Comparison of ENCODE assay signal across 13 cellular contexts in the genomic region with DNA sequence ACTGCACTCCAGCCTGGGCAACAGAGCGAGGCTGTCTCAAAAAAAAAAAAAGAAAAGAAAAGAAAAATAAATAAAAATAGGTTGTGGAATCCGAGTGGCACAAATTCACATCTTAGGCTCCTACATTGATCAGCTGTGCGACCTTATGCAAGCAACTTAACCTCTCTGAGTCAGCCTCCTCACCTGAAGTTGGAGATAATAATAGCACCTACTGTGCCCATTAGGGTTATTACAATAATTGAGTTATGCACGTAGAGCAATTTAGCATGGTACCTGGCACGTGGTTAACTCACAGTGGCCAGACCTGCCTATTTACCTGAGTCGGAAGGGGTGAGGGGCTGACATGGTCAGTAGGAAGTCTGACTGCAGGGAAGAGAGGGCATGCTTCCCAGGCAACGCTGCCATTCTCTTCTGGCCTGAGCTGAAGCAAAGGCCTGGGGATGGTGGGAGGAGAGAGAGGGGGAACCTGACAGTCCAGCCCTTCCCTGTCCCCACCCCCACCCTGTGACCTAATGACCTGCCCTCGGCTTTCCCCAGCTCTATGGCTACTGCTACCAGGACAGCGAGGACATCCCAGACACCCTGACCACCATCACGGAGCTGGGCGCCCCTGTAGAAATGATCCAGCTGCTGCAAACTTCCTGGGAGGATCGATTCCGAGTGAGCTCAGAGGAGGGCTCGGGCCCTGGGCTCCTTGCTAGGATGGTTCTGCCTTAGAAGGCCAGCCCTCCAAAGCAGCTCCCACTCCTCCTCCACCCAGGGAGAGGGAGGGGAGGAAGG. TPM values are rescaled to one million over a fixed set of nuclear protein-coding genes. Genes with fewer than 3 reads are reported as not detected.
DNase-seq lines count a peak whose midpoint lies in the region; ATAC-seq and TF ChIP-seq lines count a peak whose summit lies in the region.
"Had no signal": no experiment of that assay in that cellular context is flagged by ENCODE, and none has a peak within 500 bp of the region (broad histone marks: within the 10 kb centered on the region; RNA-seq: fewer than 3 reads in every experiment).

No MANE protein-coding gene starts in this region.

- H3K36me3 ChIP-seq in adrenal gland (replicated peaks in 1 of 2) (peaks cover 0 to 24% of the 10 kb centered on the region in 2 donors), cardiac muscle cell (peaks cover 27% of the 10 kb centered on the region), transverse colon (no peaks in the 10 kb centered on the region)

- H3K9me3 ChIP-seq in adrenal gland (replicated peaks in 1 of 3) (no peaks in the 10 kb centered on the region), cardiac muscle cell (ENCODE audit: low read depth) (no peaks in the 10 kb centered on the region), transverse colon (no peaks in the 10 kb centered on the region)

- peak overlapping the region; percentile 93 to 99 (median 93) for H3K27ac Mint-ChIP-seq in nephron
- H3K27ac Mint-ChIP-seq: activated naive CD4-positive, alpha-beta T cell treated with anti-CD3 and anti-CD28 coated beads, Interleukin-2, amount 50 U/mL, for 24 hours; memory B cell had no signal

- H3K4me3 ChIP-seq in adrenal gland (peak overlapping the region in 1 of 4 donors; percentile 7), cardiac muscle cell (no peak overlapping the region), transverse colon (peak overlapping the region in 1 of 4 donors; percentile 82)

- DNase-seq in adrenal gland = peak in 5 of 7 donors; percentile 35 to 74 (median 57)
- DNase-seq in cardiac muscle cell (ENCODE audit: low read depth in 1 of 2, low spot score in 1 of 2) = peak; percentile 45 to 92
- DNase-seq in transverse colon = no peak
- no peak for DNase-seq in SK-N-DZ (ENCODE audit: low spot score)
- DNase-seq: activated CD4-positive, alpha-beta T cell treated with anti-CD3 and anti-CD28 coated beads, Interleukin-2, amount 50 U/mL, for 4 hours; NCI-H524; stimulated activated CD4-positive, alpha-beta T cell treated with anti-CD3 and anti-CD28 coated beads, Interleukin-2, amount 100 ng/mL, for 24 hours had no signal

- TF ChIP-seq EP300 in transverse colon (IDR thresholded peaks at IDR 0.05; ENCODE audit: low read depth) = no peak

- H3K4me1 ChIP-seq in adrenal gland (replicated peaks in 1 of 2) (peaks cover 40 to 48% of the 10 kb centered on the region in 2 donors), cardiac muscle cell (ENCODE audit: low read depth) (peaks cover 58% of the 10 kb centered on the region), transverse colon (peaks cover 61 to 81% (median 73%) of the 10 kb centered on the region in 4 donors)

- peaks cover 71% of the 10 kb centered on the region for H3K4me1 Mint-ChIP-seq in nephron
- H3K4me1 Mint-ChIP-seq: activated naive CD4-positive, alpha-beta T cell treated with anti-CD3 and anti-CD28 coated beads, Interleukin-2, amount 50 U/mL, for 24 hours; memory B cell had no signal

- H3K36me3 Mint-ChIP-seq in nephron (ENCODE audit: low read depth) = peaks cover 61% of the 10 kb centered on the region
- H3K36me3 Mint-ChIP-seq: activated naive CD4-positive, alpha-beta T cell treated with anti-CD3 and anti-CD28 coated beads, Interleukin-2, amount 50 U/mL, for 24 hours; memory B cell had no signal

- TF ChIP-seq CTCF in adrenal gland (IDR thresholded peaks at IDR 0.05) (no peak), cardiac muscle cell (IDR thresholded peaks at IDR 0.05; ENCODE audit: low read depth, low read length) (no peak), nephron (IDR thresholded peaks at IDR 0.05; ENCODE audit: unreplicated experiment in 3 of 3) (no peak), transverse colon (IDR thresholded peaks at IDR 0.05) (no peak)

- 56 to 76% (median 61%) methylated on average over 7 to 14 of the region's 14 CpGs for WGBS in adrenal gland, 4 donors
- WGBS in transverse colon (ENCODE audit: low coverage in 1 of 2), 2 donors = 46 to 50% methylated on average over 3 to 14 of the region's 14 CpGs

- TF ChIP-seq POLR2A in adrenal gland (IDR thresholded peaks at IDR 0.05) = no peak
- no peak for TF ChIP-seq POLR2A in transverse colon (IDR thresholded peaks at IDR 0.05)

- no peaks in the 10 kb centered on the region for H3K9me3 Mint-ChIP-seq in nephron
- H3K9me3 Mint-ChIP-seq: activated naive CD4-positive, alpha-beta T cell treated with anti-CD3 and anti-CD28 coated beads, Interleukin-2, amount 50 U/mL, for 24 hours; memory B cell had no signal

- no peaks in the 10 kb centered on the region for H3K27me3 Mint-ChIP-seq in nephron (ENCODE audit: low read depth)

- ATAC-seq in GM19463 (IDR thresholded peaks at IDR 0.05; ENCODE audit: unreplicated experiment) (no peak), GM18498 (IDR thresholded peaks at IDR 0.05; ENCODE audit: unreplicated experiment) (no peak), HG03460 (IDR thresholded peaks at IDR 0.05; ENCODE audit: unreplicated experiment) (no peak)

- H3K4me3 Mint-ChIP-seq in nephron = peak overlapping the region; percentile 88 to 99 (median 97)
- H3K4me3 Mint-ChIP-seq: activated naive CD4-positive, alpha-beta T cell treated with anti-CD3 and anti-CD28 coated beads, Interleukin-2, amount 50 U/mL, for 24 hours; memory B cell had no signal

- no peaks in the 10 kb centered on the region for H3K27me3 ChIP-seq in adrenal gland
- H3K27me3 ChIP-seq in cardiac muscle cell = no peaks in the 10 kb centered on the region
- no peaks in the 10 kb centered on the region for H3K27me3 ChIP-seq in transverse colon

- H3K27ac ChIP-seq in adrenal gland (peak overlapping the region in 4 of 5 donors; percentile 51 to 91 (median 77)), cardiac muscle cell (peak overlapping the region; percentile 92), transverse colon (peak overlapping the region; percentile 86 to 96 (median 92))

- in situ Hi-C loops in transverse colon (cut with MboI; ENCODE audit: low pct_ligation_motif_present in 1 of 4, low pct_unique_long_range_greater_than_20kb in 1 of 4, low sequenced_read_pairs in 3 of 4) = no loop called here

- intact Hi-C loops in adrenal gland (cut with DNase I) = no loop called here
- intact Hi-C loops in transverse colon (cut with DNase I; ENCODE audit: low total_unique reads) = loop anchor here (5.0 kb wide), 1 partner anchor 126 kb away; no protein-coding TSS in a partner anchor

RNA-seq across cellular contexts. Expression of a gene that starts 5.1 kb away (rescaled TPM):
- total RNA-seq in adrenal gland (10 to 100 TPM; 29.7 to 74.7 (median 46.9) TPM), cardiac muscle cell (169 and 228 TPM in 2 replicates), transverse colon (100 to 1,000 TPM in 1 of 4 donors, 10 to 100 TPM in 3; 60.6 to 108 (median 74.6) TPM)
- polyA plus RNA-seq in adrenal gland (100 to 1,000 TPM in 1 of 3 donors, 10 to 100 TPM in 2; 47.5 to 170 (median 90.4) TPM), cardiac muscle cell (157 and 185 TPM in 2 replicates)
- polyA plus RNA-seq in SK-N-DZ (2014; cell fraction: cytosol; rRNA removed) = 46.6 and 70.2 TPM in 2 replicates
- polyA plus RNA-seq in SK-N-DZ (2014; cell fraction: nucleus; rRNA removed) = 231 and 310 TPM in 2 replicates

Comparison
In these comparisons a context has a peak if more than half of its experiments do, and no peak if none do; other contexts are left out.
1. DNase-seq: peak in adrenal gland (5 of 7) and cardiac muscle cell (2 of 2); none in transverse colon (single experiment) and SK-N-DZ (single experiment).
2. Peak in every context shown above with its lines, with median percentiles within 50 percentile points of each other: H3K27ac ChIP-seq.